In genomic region chr20:48923149-48923718, GRCh38 we compare ENCODE assay signal across 10 cellular contexts.
DNase-seq lines count a peak whose midpoint lies in the region; TF ChIP-seq lines count a peak whose summit lies in the region.
"Had no signal": no experiment of that assay in that cellular context is flagged by ENCODE, and none has a peak within 500 bp of the region (broad histone marks: within the 10 kb centered on the region; RNA-seq: fewer than 3 reads in every experiment).

No MANE protein-coding gene starts in this region.

- H3F3A ChIP-seq in SU-DHL-6 (ENCODE audit: insufficient read depth) = peaks cover 18% of the 10 kb centered on the region

- H4K20me1 ChIP-seq in SU-DHL-6 (ENCODE audit: low read depth, low read length) = no peaks in the 10 kb centered on the region

- H2AFZ ChIP-seq in SU-DHL-6 (ENCODE audit: low read depth, low read length, severe bottlenecking) = no peak overlapping the region

- peaks cover 63% of the 10 kb centered on the region for H3K79me2 ChIP-seq in SU-DHL-6 (ENCODE audit: insufficient read depth, low read length)

- H3K9me2 ChIP-seq in SU-DHL-6 (replicated peaks; ENCODE audit: insufficient read depth, low read length) = no peaks in the 10 kb centered on the region

- H3K27ac ChIP-seq in SU-DHL-6 (ENCODE audit: low read depth, low read length) = peak overlapping the region; percentile 69
- H3K27ac ChIP-seq: SJSA1 had no signal

- TF ChIP-seq CTCF in HFF-Myc (IDR thresholded peaks at IDR 0.05; ENCODE audit: low read depth, low read length, missing control alignments) (no peak), SU-DHL-6 (IDR thresholded peaks at IDR 0.05; ENCODE audit: insufficient read depth, low read length, poor library complexity, severe bottlenecking) (no peak), fibroblast of pulmonary artery (IDR thresholded peaks at IDR 0.05; ENCODE audit: low read length, missing control alignments) (no peak)

- no peaks in the 10 kb centered on the region for H3K27me3 ChIP-seq in SU-DHL-6 (ENCODE audit: low read length)
- H3K27me3 ChIP-seq: SJSA1 had no signal

- H3K9me3 ChIP-seq in SU-DHL-6 (ENCODE audit: insufficient read depth, low read length) = no peaks in the 10 kb centered on the region
- H3K9me3 ChIP-seq: SJSA1 had no signal

- peak overlapping the region; percentile 95 for H3K9ac ChIP-seq in SU-DHL-6 (ENCODE audit: low read length)

- DNase-seq in HFF-Myc (ENCODE audit: extremely low read depth, low read depth) (no peak), fibroblast of pulmonary artery (ENCODE audit: low read depth) (no peak), skeletal muscle cell (ENCODE audit: low read depth) (no peak), SKM-1 treated with dmso at 0.1 percent for 144 hours (lab: John Stamatoyannopoulos, UW; ENCODE audit: unreplicated experiment) (no peak), NOMO-1 treated with dmso at 0.1 percent for 144 hours (lab: John Stamatoyannopoulos, UW; ENCODE audit: unreplicated experiment) (no peak), NCI-H187 treated with DMSO at 0.1 percent for 48 hours (lab: John Stamatoyannopoulos, UW) (no peak)
- no peak for DNase-seq in NK-92 treated with Interleukin-12 subunit alpha and Interleukin-12 subunit beta, amount 100 ng/mL, for 24 hours (lab: John Stamatoyannopoulos, UW)
- DNase-seq: stimulated activated naive CD4-positive, alpha-beta T cell had no signal

- no peaks in the 10 kb centered on the region for H3K36me3 ChIP-seq in SU-DHL-6 (ENCODE audit: low read length)

- peak overlapping the region; percentile 72 for H3K4me2 ChIP-seq in SU-DHL-6 (ENCODE audit: low read depth, low read length, poor library complexity, severe bottlenecking)

- H3K4me3 ChIP-seq in HFF-Myc (replicated peaks; ENCODE audit: low read depth, low read length) (peak overlapping the region; percentile 80), SU-DHL-6 (ENCODE audit: insufficient read depth, low read length, poor library complexity, severe bottlenecking) (peak overlapping the region; percentile 94), fibroblast of pulmonary artery (replicated peaks; ENCODE audit: low read depth, low read length) (peak overlapping the region; percentile 92), skeletal muscle cell (ENCODE audit: low read depth, low read length) (peak overlapping the region; percentile 93)
